1 cellular context compared by ENCODE assay signal in the genomic region with DNA sequence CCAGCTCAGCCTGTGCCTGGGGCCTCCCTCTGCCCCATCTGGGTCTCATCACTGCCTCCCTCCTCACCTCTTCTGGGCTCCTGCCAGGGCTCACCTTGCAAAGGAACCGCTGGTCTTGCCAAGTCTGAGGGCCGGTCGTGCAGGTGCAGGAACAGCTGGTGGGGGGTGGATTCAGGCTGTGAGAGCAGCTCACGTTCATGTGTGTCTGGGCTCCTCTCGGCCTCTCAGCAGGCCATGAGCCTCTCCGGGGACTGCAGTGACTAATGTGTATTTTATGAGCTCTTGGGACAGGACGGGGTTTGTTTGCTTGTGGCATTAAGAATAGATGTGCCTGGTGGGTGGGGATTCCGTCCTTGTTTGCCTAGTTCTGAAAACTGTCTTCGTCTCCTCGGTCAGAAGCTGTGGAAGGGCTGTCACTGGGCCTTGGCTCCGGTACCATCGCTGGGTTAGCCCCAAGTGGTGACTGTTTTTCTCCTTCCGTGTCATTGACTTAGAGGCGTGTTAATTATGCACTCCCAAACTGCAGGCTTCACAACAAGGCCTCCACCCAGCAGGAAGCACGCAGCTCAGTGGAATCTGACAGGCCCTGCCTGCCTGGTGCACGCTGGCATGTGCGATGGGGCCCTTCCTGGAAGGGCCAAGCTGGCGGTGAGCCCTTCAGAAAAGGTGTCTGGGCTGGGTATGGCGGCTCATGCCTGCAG.
TF ChIP-seq lines count a peak whose summit lies in the region.

No MANE protein-coding gene starts in this region.

TF ChIP-seq in HEK293, 187 proteins besides CTCF, POLR2A, EP300 and RAD21 (continued from another document):
- TF ChIP-seq, protein P1, sequence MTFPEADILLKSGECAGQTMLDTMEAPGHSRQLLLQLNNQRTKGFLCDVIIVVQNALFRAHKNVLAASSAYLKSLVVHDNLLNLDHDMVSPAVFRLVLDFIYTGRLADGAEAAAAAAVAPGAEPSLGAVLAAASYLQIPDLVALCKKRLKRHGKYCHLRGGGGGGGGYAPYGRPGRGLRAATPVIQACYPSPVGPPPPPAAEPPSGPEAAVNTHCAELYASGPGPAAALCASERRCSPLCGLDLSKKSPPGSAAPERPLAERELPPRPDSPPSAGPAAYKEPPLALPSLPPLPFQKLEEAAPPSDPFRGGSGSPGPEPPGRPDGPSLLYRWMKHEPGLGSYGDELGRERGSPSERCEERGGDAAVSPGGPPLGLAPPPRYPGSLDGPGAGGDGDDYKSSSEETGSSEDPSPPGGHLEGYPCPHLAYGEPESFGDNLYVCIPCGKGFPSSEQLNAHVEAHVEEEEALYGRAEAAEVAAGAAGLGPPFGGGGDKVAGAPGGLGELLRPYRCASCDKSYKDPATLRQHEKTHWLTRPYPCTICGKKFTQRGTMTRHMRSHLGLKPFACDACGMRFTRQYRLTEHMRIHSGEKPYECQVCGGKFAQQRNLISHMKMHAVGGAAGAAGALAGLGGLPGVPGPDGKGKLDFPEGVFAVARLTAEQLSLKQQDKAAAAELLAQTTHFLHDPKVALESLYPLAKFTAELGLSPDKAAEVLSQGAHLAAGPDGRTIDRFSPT (tag by site-specific recombination; IDR thresholded peaks at IDR 0.05), result peak; percentile 76; the same call in 1 of the 2 replicates
- TF ChIP-seq, protein P2, sequence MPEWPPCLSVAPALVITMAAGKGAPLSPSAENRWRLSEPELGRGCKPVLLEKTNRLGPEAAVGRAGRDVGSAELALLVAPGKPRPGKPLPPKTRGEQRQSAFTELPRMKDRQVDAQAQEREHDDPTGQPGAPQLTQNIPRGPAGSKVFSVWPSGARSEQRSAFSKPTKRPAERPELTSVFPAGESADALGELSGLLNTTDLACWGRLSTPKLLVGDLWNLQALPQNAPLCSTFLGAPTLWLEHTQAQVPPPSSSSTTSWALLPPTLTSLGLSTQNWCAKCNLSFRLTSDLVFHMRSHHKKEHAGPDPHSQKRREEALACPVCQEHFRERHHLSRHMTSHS (tag by site-specific recombination; IDR thresholded peaks at IDR 0.05), result no peak
- TF ChIP-seq, protein P3, sequence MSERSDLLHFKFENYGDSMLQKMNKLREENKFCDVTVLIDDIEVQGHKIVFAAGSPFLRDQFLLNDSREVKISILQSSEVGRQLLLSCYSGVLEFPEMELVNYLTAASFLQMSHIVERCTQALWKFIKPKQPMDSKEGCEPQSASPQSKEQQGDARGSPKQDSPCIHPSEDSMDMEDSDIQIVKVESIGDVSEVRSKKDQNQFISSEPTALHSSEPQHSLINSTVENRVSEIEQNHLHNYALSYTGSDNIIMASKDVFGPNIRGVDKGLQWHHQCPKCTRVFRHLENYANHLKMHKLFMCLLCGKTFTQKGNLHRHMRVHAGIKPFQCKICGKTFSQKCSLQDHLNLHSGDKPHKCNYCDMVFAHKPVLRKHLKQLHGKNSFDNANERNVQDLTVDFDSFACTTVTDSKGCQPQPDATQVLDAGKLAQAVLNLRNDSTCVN (tag by site-specific recombination; optimal IDR thresholded peaks at IDR 0.05), result peak; percentile 16
- TF ChIP-seq ZNF394 (tag by site-specific recombination; IDR thresholded peaks at IDR 0.05; ENCODE audit: borderline replicate concordance), result peak; percentile 25; the same call in 1 of the 2 replicates
- peak; percentile 64 for TF ChIP-seq GLIS2 (tag by site-specific recombination; IDR thresholded peaks at IDR 0.05)
- TF ChIP-seq ZSCAN30 (tag by site-specific recombination; IDR thresholded peaks at IDR 0.05), result no peak
- TF ChIP-seq ZNF768 (tag by site-specific recombination; IDR thresholded peaks at IDR 0.05), result no peak
- peak; percentile 94 for TF ChIP-seq GLIS1 (tag by site-specific recombination; IDR thresholded peaks at IDR 0.05)
- no peak for TF ChIP-seq ZNF707 (tag by site-specific recombination; IDR thresholded peaks at IDR 0.05)
- TF ChIP-seq, protein P4, sequence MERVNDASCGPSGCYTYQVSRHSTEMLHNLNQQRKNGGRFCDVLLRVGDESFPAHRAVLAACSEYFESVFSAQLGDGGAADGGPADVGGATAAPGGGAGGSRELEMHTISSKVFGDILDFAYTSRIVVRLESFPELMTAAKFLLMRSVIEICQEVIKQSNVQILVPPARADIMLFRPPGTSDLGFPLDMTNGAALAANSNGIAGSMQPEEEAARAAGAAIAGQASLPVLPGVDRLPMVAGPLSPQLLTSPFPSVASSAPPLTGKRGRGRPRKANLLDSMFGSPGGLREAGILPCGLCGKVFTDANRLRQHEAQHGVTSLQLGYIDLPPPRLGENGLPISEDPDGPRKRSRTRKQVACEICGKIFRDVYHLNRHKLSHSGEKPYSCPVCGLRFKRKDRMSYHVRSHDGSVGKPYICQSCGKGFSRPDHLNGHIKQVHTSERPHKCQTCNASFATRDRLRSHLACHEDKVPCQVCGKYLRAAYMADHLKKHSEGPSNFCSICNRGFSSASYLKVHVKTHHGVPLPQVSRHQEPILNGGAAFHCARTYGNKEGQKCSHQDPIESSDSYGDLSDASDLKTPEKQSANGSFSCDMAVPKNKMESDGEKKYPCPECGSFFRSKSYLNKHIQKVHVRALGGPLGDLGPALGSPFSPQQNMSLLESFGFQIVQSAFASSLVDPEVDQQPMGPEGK (tag by site-specific recombination; IDR thresholded peaks at IDR 0.05), result peak; percentile 62
- TF ChIP-seq ZNF121 (tag by site-specific recombination; IDR thresholded peaks at IDR 0.05), result no peak
- peak; percentile 28; the same call in 1 of the 2 replicates for TF ChIP-seq ZNF660 (tag by site-specific recombination; IDR thresholded peaks at IDR 0.05)
- TF ChIP-seq, protein P5, sequence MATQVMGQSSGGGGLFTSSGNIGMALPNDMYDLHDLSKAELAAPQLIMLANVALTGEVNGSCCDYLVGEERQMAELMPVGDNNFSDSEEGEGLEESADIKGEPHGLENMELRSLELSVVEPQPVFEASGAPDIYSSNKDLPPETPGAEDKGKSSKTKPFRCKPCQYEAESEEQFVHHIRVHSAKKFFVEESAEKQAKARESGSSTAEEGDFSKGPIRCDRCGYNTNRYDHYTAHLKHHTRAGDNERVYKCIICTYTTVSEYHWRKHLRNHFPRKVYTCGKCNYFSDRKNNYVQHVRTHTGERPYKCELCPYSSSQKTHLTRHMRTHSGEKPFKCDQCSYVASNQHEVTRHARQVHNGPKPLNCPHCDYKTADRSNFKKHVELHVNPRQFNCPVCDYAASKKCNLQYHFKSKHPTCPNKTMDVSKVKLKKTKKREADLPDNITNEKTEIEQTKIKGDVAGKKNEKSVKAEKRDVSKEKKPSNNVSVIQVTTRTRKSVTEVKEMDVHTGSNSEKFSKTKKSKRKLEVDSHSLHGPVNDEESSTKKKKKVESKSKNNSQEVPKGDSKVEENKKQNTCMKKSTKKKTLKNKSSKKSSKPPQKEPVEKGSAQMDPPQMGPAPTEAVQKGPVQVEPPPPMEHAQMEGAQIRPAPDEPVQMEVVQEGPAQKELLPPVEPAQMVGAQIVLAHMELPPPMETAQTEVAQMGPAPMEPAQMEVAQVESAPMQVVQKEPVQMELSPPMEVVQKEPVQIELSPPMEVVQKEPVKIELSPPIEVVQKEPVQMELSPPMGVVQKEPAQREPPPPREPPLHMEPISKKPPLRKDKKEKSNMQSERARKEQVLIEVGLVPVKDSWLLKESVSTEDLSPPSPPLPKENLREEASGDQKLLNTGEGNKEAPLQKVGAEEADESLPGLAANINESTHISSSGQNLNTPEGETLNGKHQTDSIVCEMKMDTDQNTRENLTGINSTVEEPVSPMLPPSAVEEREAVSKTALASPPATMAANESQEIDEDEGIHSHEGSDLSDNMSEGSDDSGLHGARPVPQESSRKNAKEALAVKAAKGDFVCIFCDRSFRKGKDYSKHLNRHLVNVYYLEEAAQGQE (tag by site-specific recombination; IDR thresholded peaks at IDR 0.05), result no peak
- TF ChIP-seq, protein P6, sequence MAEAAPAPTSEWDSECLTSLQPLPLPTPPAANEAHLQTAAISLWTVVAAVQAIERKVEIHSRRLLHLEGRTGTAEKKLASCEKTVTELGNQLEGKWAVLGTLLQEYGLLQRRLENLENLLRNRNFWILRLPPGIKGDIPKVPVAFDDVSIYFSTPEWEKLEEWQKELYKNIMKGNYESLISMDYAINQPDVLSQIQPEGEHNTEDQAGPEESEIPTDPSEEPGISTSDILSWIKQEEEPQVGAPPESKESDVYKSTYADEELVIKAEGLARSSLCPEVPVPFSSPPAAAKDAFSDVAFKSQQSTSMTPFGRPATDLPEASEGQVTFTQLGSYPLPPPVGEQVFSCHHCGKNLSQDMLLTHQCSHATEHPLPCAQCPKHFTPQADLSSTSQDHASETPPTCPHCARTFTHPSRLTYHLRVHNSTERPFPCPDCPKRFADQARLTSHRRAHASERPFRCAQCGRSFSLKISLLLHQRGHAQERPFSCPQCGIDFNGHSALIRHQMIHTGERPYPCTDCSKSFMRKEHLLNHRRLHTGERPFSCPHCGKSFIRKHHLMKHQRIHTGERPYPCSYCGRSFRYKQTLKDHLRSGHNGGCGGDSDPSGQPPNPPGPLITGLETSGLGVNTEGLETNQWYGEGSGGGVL (tag by site-specific recombination; IDR thresholded peaks at IDR 0.05), result no peak
- TF ChIP-seq, protein P7, sequence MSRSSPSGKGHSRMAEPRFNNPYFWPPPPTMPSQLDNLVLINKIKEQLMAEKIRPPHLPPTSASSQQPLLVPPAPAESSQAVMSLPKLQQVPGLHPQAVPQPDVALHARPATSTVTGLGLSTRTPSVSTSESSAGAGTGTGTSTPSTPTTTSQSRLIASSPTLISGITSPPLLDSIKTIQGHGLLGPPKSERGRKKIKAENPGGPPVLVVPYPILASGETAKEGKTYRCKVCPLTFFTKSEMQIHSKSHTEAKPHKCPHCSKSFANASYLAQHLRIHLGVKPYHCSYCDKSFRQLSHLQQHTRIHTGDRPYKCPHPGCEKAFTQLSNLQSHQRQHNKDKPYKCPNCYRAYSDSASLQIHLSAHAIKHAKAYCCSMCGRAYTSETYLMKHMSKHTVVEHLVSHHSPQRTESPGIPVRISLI (tag by site-specific recombination; IDR thresholded peaks at IDR 0.05), result no peak
- TF ChIP-seq ZNF561 (tag by site-specific recombination; IDR thresholded peaks at IDR 0.05; ENCODE audit: borderline replicate concordance), result peak; percentile 53; the same call in 1 of the 2 replicates
- 0 out of 2 replicates have a peak, but pooled peaks have one; percentile 19 for TF ChIP-seq ZBTB21 (tag by site-specific recombination; IDR thresholded peaks at IDR 0.05)
- no peak for TF ChIP-seq ZNF114 (tag by site-specific recombination; IDR thresholded peaks at IDR 0.05)
- TF ChIP-seq, protein P8, sequence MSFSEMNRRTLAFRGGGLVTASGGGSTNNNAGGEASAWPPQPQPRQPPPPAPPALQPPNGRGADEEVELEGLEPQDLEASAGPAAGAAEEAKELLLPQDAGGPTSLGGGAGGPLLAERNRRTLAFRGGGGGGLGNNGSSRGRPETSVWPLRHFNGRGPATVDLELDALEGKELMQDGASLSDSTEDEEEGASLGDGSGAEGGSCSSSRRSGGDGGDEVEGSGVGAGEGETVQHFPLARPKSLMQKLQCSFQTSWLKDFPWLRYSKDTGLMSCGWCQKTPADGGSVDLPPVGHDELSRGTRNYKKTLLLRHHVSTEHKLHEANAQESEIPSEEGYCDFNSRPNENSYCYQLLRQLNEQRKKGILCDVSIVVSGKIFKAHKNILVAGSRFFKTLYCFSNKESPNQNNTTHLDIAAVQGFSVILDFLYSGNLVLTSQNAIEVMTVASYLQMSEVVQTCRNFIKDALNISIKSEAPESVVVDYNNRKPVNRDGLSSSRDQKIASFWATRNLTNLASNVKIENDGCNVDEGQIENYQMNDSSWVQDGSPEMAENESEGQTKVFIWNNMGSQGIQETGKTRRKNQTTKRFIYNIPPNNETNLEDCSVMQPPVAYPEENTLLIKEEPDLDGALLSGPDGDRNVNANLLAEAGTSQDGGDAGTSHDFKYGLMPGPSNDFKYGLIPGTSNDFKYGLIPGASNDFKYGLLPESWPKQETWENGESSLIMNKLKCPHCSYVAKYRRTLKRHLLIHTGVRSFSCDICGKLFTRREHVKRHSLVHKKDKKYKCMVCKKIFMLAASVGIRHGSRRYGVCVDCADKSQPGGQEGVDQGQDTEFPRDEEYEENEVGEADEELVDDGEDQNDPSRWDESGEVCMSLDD (tag by site-specific recombination; IDR thresholded peaks at IDR 0.05), result no peak
- TF ChIP-seq ZNF433 (tag by site-specific recombination; IDR thresholded peaks at IDR 0.05; ENCODE audit: low read depth), result no peak
- TF ChIP-seq ZNF600 (tag by site-specific recombination; IDR thresholded peaks at IDR 0.05), result peak; percentile 88
- TF ChIP-seq HOXD13 (CRISPR knock-in tag; IDR thresholded peaks at IDR 0.05; ENCODE audit: borderline replicate concordance), result 0 out of 2 replicates have a peak, but pooled peaks have one; percentile 56
- TF ChIP-seq, protein P9, sequence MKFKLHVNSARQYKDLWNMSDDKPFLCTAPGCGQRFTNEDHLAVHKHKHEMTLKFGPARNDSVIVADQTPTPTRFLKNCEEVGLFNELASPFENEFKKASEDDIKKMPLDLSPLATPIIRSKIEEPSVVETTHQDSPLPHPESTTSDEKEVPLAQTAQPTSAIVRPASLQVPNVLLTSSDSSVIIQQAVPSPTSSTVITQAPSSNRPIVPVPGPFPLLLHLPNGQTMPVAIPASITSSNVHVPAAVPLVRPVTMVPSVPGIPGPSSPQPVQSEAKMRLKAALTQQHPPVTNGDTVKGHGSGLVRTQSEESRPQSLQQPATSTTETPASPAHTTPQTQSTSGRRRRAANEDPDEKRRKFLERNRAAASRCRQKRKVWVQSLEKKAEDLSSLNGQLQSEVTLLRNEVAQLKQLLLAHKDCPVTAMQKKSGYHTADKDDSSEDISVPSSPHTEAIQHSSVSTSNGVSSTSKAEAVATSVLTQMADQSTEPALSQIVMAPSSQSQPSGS (tag by site-specific recombination; IDR thresholded peaks at IDR 0.05; ENCODE audit: low read depth), result no peak
- no peak for TF ChIP-seq ZNF138 (tag by site-specific recombination; IDR thresholded peaks at IDR 0.05; ENCODE audit: borderline replicate concordance)
- TF ChIP-seq, protein P10, sequence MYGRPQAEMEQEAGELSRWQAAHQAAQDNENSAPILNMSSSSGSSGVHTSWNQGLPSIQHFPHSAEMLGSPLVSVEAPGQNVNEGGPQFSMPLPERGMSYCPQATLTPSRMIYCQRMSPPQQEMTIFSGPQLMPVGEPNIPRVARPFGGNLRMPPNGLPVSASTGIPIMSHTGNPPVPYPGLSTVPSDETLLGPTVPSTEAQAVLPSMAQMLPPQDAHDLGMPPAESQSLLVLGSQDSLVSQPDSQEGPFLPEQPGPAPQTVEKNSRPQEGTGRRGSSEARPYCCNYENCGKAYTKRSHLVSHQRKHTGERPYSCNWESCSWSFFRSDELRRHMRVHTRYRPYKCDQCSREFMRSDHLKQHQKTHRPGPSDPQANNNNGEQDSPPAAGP (tag by site-specific recombination; IDR thresholded peaks at IDR 0.05), result peak; percentile 92
